Comparison of ENCODE assay signal across 39 cellular contexts in genomic region chr9:96360976-96361375, GRCh38. TPM values are rescaled to one million over a fixed set of nuclear protein-coding genes. Genes with fewer than 3 reads are reported as not detected.
"Had no signal": no experiment of that assay in that cellular context is flagged by ENCODE, and none has a peak within 500 bp of the region (broad histone marks: within the 10 kb centered on the region; RNA-seq: fewer than 3 reads in every experiment).

No MANE protein-coding gene starts in this region.

- H3K27ac ChIP-seq: ascending aorta, cardiac muscle cell, VCaP had no signal

- H3K27me3 Mint-ChIP-seq: activated B cell treated with CpG ODN at 0.5 μM for 24 hours; activated CD4-positive, alpha-beta T cell treated with anti-CD3 and anti-CD28 coated beads, Interleukin-2, amount 10 ng/mL, durations not matched to agents 7 days and 5 days; activated CD8-positive, alpha-beta T cell treated with anti-CD3 and anti-CD28 coated beads for 36 hours; activated naive CD4-positive, alpha-beta T cell treated with anti-CD3 and anti-CD28 coated beads, Interleukin-2, amount 10 ng/mL, durations not matched to agents 7 days and 5 days; activated naive CD4-positive, alpha-beta T cell treated with anti-CD3 and anti-CD28 coated beads, Interleukin-2, amount 50 U/mL, for 24 hours; activated naive CD8-positive, alpha-beta T cell; activated naive CD8-positive, alpha-beta T cell treated with anti-CD3 and anti-CD28 coated beads, Interleukin-2, amount 10 ng/mL, durations not matched to agents 7 days and 5 days; activated naive CD8-positive, alpha-beta T cell treated with anti-CD3 and anti-CD28 coated beads, Interleukin-2, amount 50 U/mL, for 24 hours; brain; central memory CD8-positive, alpha-beta T cell had no signal

- H3K9me3 ChIP-seq: ascending aorta had no signal

- H3K9me3 Mint-ChIP-seq: activated B cell treated with CpG ODN at 0.5 μM for 24 hours; activated CD4-positive, alpha-beta T cell treated with anti-CD3 and anti-CD28 coated beads, Interleukin-2, amount 10 ng/mL, durations not matched to agents 7 days and 5 days; activated CD8-positive, alpha-beta T cell treated with anti-CD3 and anti-CD28 coated beads for 36 hours; activated naive CD4-positive, alpha-beta T cell treated with anti-CD3 and anti-CD28 coated beads, Interleukin-2, amount 10 ng/mL, durations not matched to agents 7 days and 5 days; activated naive CD4-positive, alpha-beta T cell treated with anti-CD3 and anti-CD28 coated beads, Interleukin-2, amount 50 U/mL, for 24 hours; activated naive CD8-positive, alpha-beta T cell treated with anti-CD3 and anti-CD28 coated beads, Interleukin-2, amount 10 ng/mL, durations not matched to agents 7 days and 5 days; activated naive CD8-positive, alpha-beta T cell treated with anti-CD3 and anti-CD28 coated beads, Interleukin-2, amount 50 U/mL, for 24 hours; activated T-cell treated with anti-CD3 and anti-CD28 coated beads, Interleukin-2, amount 50 U/mL, for 4 hours; activated T-cell treated with anti-CD3 and anti-CD28 coated beads, Interleukin-2, amount 50 U/mL, for 72 hours; activated T-helper 1 cell treated with anti-CD3 and anti-CD28 coated beads, Interleukin-12 subunit alpha, Interleukin-12 subunit beta, Interleukin-2, Interleukin-4 antibody, amounts not matched to agents 30 ng/mL and 10 ng/mL and 1 ng/mL, durations not matched to agents 14 hours and 24 hours and 36 hours; activated T-helper 2 cell treated with anti-CD3 and anti-CD28 coated beads, Interferon-gamma antibody, Interleukin-2, Interleukin-4, amounts not matched to agents 10 μg/mL and 5 μg/mL and 100 μg/mL, durations not matched to agents 14 hours and 24 hours and 36 hours; central memory CD8-positive, alpha-beta T cell; T-helper 1 cell treated with Interleukin-12 subunit alpha and Interleukin-12 subunit beta and Interleukin-4 antibody, amounts not matched to agents 30 μg/mL and 1 μg/mL, for 36 hours; T-helper 2 cell treated with Interferon-gamma antibody and Interleukin-4, amounts not matched to agents 5 μg/mL and 100 μg/mL, for 36 hours had no signal

- FAIRE-seq: bronchial epithelial cell, TTC549 had no signal

- H3K4me1 Mint-ChIP-seq: activated B cell treated with CpG ODN at 0.5 μM for 24 hours; activated CD4-positive, alpha-beta T cell treated with anti-CD3 and anti-CD28 coated beads, Interleukin-2, amount 10 ng/mL, durations not matched to agents 7 days and 5 days; activated naive CD4-positive, alpha-beta T cell treated with anti-CD3 and anti-CD28 coated beads, Interleukin-2, amount 10 ng/mL, durations not matched to agents 7 days and 5 days; activated naive CD4-positive, alpha-beta T cell treated with anti-CD3 and anti-CD28 coated beads, Interleukin-2, amount 50 U/mL, for 24 hours; activated naive CD8-positive, alpha-beta T cell treated with anti-CD3 and anti-CD28 coated beads, Interleukin-2, amount 10 ng/mL, durations not matched to agents 7 days and 5 days; activated naive CD8-positive, alpha-beta T cell treated with anti-CD3 and anti-CD28 coated beads, Interleukin-2, amount 50 U/mL, for 24 hours; brain; central memory CD8-positive, alpha-beta T cell had no signal

- H3K27ac Mint-ChIP-seq: activated B cell treated with CpG ODN at 0.5 μM for 24 hours; activated CD4-positive, alpha-beta T cell treated with anti-CD3 and anti-CD28 coated beads, Interleukin-2, amount 10 ng/mL, durations not matched to agents 7 days and 5 days; activated CD8-positive, alpha-beta T cell treated with anti-CD3 and anti-CD28 coated beads for 36 hours; activated naive CD4-positive, alpha-beta T cell treated with anti-CD3 and anti-CD28 coated beads, Interleukin-2, amount 10 ng/mL, durations not matched to agents 7 days and 5 days; activated naive CD4-positive, alpha-beta T cell treated with anti-CD3 and anti-CD28 coated beads, Interleukin-2, amount 50 U/mL, for 24 hours; activated naive CD8-positive, alpha-beta T cell; activated naive CD8-positive, alpha-beta T cell treated with anti-CD3 and anti-CD28 coated beads, Interleukin-2, amount 10 ng/mL, durations not matched to agents 7 days and 5 days; activated naive CD8-positive, alpha-beta T cell treated with anti-CD3 and anti-CD28 coated beads, Interleukin-2, amount 50 U/mL, for 24 hours; activated T-cell treated with anti-CD3 and anti-CD28 coated beads, Interleukin-2, amount 50 U/mL, for 72 hours; activated T-helper 1 cell treated with anti-CD3 and anti-CD28 coated beads, Interleukin-12 subunit alpha, Interleukin-12 subunit beta, Interleukin-2, Interleukin-4 antibody, amounts not matched to agents 30 ng/mL and 10 ng/mL and 1 ng/mL, durations not matched to agents 14 hours and 24 hours and 36 hours; activated T-helper 2 cell treated with anti-CD3 and anti-CD28 coated beads, Interferon-gamma antibody, Interleukin-2, Interleukin-4, amounts not matched to agents 10 μg/mL and 5 μg/mL and 100 μg/mL, durations not matched to agents 14 hours and 24 hours and 36 hours; brain; T-helper 1 cell treated with Interleukin-12 subunit alpha and Interleukin-12 subunit beta and Interleukin-4 antibody, amounts not matched to agents 30 μg/mL and 1 μg/mL, for 36 hours; T-helper 2 cell treated with Interferon-gamma antibody and Interleukin-4, amounts not matched to agents 5 μg/mL and 100 μg/mL, for 36 hours had no signal

- H3K36me3 Mint-ChIP-seq: activated naive CD4-positive, alpha-beta T cell treated with anti-CD3 and anti-CD28 coated beads, Interleukin-2, amount 10 ng/mL, durations not matched to agents 7 days and 5 days had no signal

- H3K4me3 Mint-ChIP-seq: activated B cell treated with CpG ODN at 0.5 μM for 24 hours; activated CD4-positive, alpha-beta T cell treated with anti-CD3 and anti-CD28 coated beads, Interleukin-2, amount 10 ng/mL, durations not matched to agents 7 days and 5 days; activated CD8-positive, alpha-beta T cell treated with anti-CD3 and anti-CD28 coated beads for 36 hours; activated naive CD4-positive, alpha-beta T cell treated with anti-CD3 and anti-CD28 coated beads, Interleukin-2, amount 10 ng/mL, durations not matched to agents 7 days and 5 days; activated naive CD4-positive, alpha-beta T cell treated with anti-CD3 and anti-CD28 coated beads, Interleukin-2, amount 50 U/mL, for 24 hours; activated naive CD8-positive, alpha-beta T cell; activated naive CD8-positive, alpha-beta T cell treated with anti-CD3 and anti-CD28 coated beads, Interleukin-2, amount 10 ng/mL, durations not matched to agents 7 days and 5 days; activated naive CD8-positive, alpha-beta T cell treated with anti-CD3 and anti-CD28 coated beads, Interleukin-2, amount 50 U/mL, for 24 hours; activated T-cell treated with anti-CD3 and anti-CD28 coated beads, Interleukin-2, amount 50 U/mL, for 4 hours; activated T-cell treated with anti-CD3 and anti-CD28 coated beads, Interleukin-2, amount 50 U/mL, for 72 hours; activated T-helper 1 cell treated with anti-CD3 and anti-CD28 coated beads, Interleukin-12 subunit alpha, Interleukin-12 subunit beta, Interleukin-2, Interleukin-4 antibody, amounts not matched to agents 30 ng/mL and 10 ng/mL and 1 ng/mL, durations not matched to agents 14 hours and 24 hours and 36 hours; brain; central memory CD8-positive, alpha-beta T cell; T-helper 1 cell treated with Interleukin-12 subunit alpha and Interleukin-12 subunit beta and Interleukin-4 antibody, amounts not matched to agents 30 μg/mL and 1 μg/mL, for 36 hours; T-helper 2 cell treated with Interferon-gamma antibody and Interleukin-4, amounts not matched to agents 5 μg/mL and 100 μg/mL, for 36 hours had no signal

- H3K4me3 ChIP-seq: ascending aorta, cardiac muscle cell had no signal

- H3K4me1 ChIP-seq: ascending aorta had no signal

- H3K27me3 ChIP-seq: ascending aorta, cardiac muscle cell had no signal

- DNase-seq: activated B cell treated with CpG ODN at 0.5 μM for 24 hours; activated CD4-positive, alpha-beta T cell treated with anti-CD3 and anti-CD28 coated beads for 4 hours; activated CD4-positive, alpha-beta T cell treated with anti-CD3 and anti-CD28 coated beads, Interleukin-2, amount 10 ng/mL, durations not matched to agents 7 days and 5 days; activated CD4-positive, alpha-beta T cell treated with anti-CD3 and anti-CD28 coated beads, Interleukin-2, amount 50 U/mL, for 48 hours; activated CD4-positive, CD25-positive, alpha-beta regulatory T cell treated with anti-CD3 and anti-CD28 coated beads, Interleukin-2, amount 50 U/mL, for 72 hours; activated CD8-positive, alpha-beta memory T cell treated with anti-CD3 and anti-CD28 coated beads, Interleukin-2, amount 50 U/mL, for 4 hours; activated CD8-positive, alpha-beta T cell treated with anti-CD3 and anti-CD28 coated beads for 36 hours; activated effector memory CD4-positive, alpha-beta T cell treated with Interleukin-2 at 50 U/mL for 16 hours; activated gamma-delta T cell; activated naive CD4-positive, alpha-beta T cell treated with anti-CD3 and anti-CD28 coated beads, Interleukin-2, amount 10 ng/mL, durations not matched to agents 7 days and 5 days; activated naive CD4-positive, alpha-beta T cell treated with Interleukin-2 at 50 U/mL for 16 hours; activated naive CD8-positive, alpha-beta T cell treated with anti-CD3 and anti-CD28 coated beads, Interleukin-2, amount 10 ng/mL, durations not matched to agents 7 days and 5 days; activated naive CD8-positive, alpha-beta T cell treated with anti-CD3 and anti-CD28 coated beads, Interleukin-2, amount 50 U/mL, for 24 hours; activated T-cell treated with anti-CD3 and anti-CD28 coated beads for 4 hours; activated T-cell treated with anti-CD3 and anti-CD28 coated beads, Interleukin-2, amount 50 U/mL, for 1 hour; activated T-cell treated with anti-CD3 and anti-CD28 coated beads, Interleukin-2, amount 50 U/mL, for 4 hours; activated T-cell treated with anti-CD3 and anti-CD28 coated beads, Interleukin-2, amount 50 U/mL, for 72 hours; amygdala; anterior cingulate cortex; caudate nucleus; cerebellar nuclear complex; T-helper 1 cell; T-helper 2 cell; T-helper 9 cell had no signal

- ATAC-seq: activated CD8-positive, alpha-beta T cell treated with anti-CD3 and anti-CD28 coated beads for 36 hours; activated naive CD8-positive, alpha-beta T cell treated with anti-CD3 and anti-CD28 coated beads, Interleukin-2, amount 50 U/mL, for 24 hours; activated T-cell treated with anti-CD3 and anti-CD28 coated beads, Interleukin-2, amount 50 U/mL, for 4 hours; activated T-cell treated with anti-CD3 and anti-CD28 coated beads, Interleukin-2, amount 50 U/mL, for 72 hours had no signal

RNA-seq across cellular contexts. Expression of gene HSD17B3, which starts 59.0 kb away (rescaled TPM):
- total RNA-seq: activated B cell treated with CpG ODN at 0.5 μM for 24 hours; activated CD8-positive, alpha-beta memory T cell treated with anti-CD3 and anti-CD28 coated beads for 36 hours; activated CD8-positive, alpha-beta T cell treated with anti-CD3 and anti-CD28 coated beads for 36 hours; activated T-cell treated with anti-CD3 and anti-CD28 coated beads, Interleukin-2, amount 50 U/mL, for 4 hours; activated T-helper 1 cell treated with anti-CD3 and anti-CD28 coated beads, Interleukin-12 subunit alpha, Interleukin-12 subunit beta, Interleukin-2, Interleukin-4 antibody, amounts not matched to agents 30 ng/mL and 10 ng/mL and 1 ng/mL, durations not matched to agents 14 hours and 24 hours and 36 hours; activated T-helper 2 cell treated with anti-CD3 and anti-CD28 coated beads, Interferon-gamma antibody, Interleukin-2, Interleukin-4, amounts not matched to agents 10 μg/mL and 5 μg/mL and 100 μg/mL, durations not matched to agents 14 hours and 24 hours and 36 hours; ascending aorta; chondrocyte had no signal
